ENCODE assay signal across 18 cellular contexts in the genomic region with DNA sequence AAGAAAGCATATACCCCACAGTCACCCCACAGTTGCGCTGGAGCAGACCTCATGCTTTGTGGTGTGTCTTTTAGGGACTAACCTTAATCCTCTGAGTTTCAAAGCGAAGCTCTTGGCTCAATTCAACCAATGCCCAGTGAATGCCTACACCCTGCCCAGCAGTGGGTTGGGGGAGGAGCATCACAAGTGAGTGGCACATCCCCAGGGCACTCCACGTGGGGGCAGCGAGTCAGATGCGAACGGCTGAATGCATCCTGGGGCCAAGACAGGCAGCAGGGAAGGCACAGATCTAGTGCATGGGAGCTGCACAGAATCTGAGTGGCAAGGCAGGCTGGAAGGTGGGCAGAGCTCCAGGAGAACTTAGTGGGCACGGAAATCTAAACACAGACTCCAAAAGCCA.
"Had no signal": no experiment of that assay in that cellular context is flagged by ENCODE, and none has a peak within 500 bp of the region (broad histone marks: within the 10 kb centered on the region; RNA-seq: fewer than 3 reads in every experiment).

No MANE protein-coding gene starts in this region.

- ATAC-seq: activated CD4-positive, alpha-beta T cell treated with anti-CD3 and anti-CD28 coated beads for 36 hours; activated naive CD4-positive, alpha-beta T cell treated with anti-CD3 and anti-CD28 coated beads, Interleukin-2, amount 50 U/mL, for 72 hours; activated T-cell treated with anti-CD3 and anti-CD28 coated beads, Interleukin-2, amount 50 U/mL, for 4 hours; left lobe of liver had no signal

- H3K36me3 ChIP-seq: neural progenitor cell, right atrium auricular region, uterus had no signal

- H3K9ac ChIP-seq: neural progenitor cell, parathyroid adenoma had no signal

- H3K9me3 ChIP-seq: right atrium auricular region, tibial nerve, uterus had no signal

- H3K4me1 ChIP-seq: neural progenitor cell, parathyroid adenoma, right atrium auricular region, tibial nerve, uterus had no signal

- DNase-seq: activated CD4-positive, alpha-beta memory T cell treated with anti-CD3 and anti-CD28 coated beads for 36 hours; activated CD4-positive, alpha-beta T cell treated with anti-CD3 and anti-CD28 coated beads for 36 hours; activated gamma-delta T cell; activated T-cell treated with anti-CD3 and anti-CD28 coated beads, Interleukin-2, amount 50 U/mL, for 4 hours; erythroblast; islet precursor cell; stimulated activated CD4-positive, alpha-beta T cell treated with anti-CD3 and anti-CD28 coated beads, Interleukin-4, amount 100 ng/mL, for 1 hour; stimulated activated naive CD4-positive, alpha-beta T cell treated with Interleukin-2 at 50 U/mL for 16 hours; substantia nigra; T-helper 9 cell; uterus had no signal

- H3K27me3 ChIP-seq: neural progenitor cell, right atrium auricular region, tibial nerve, uterus had no signal

- H3K4me2 ChIP-seq: neural progenitor cell had no signal

- H2AFZ ChIP-seq: neural progenitor cell, parathyroid adenoma had no signal

- H3K4me3 ChIP-seq: neural progenitor cell, right atrium auricular region, tibial nerve, uterus had no signal

- H3K27ac ChIP-seq: neural progenitor cell, parathyroid adenoma, right atrium auricular region, tibial nerve, uterus, VCaP had no signal

- H3K79me2 ChIP-seq: parathyroid adenoma had no signal
